Comparison of ENCODE assay signal across 8 cellular contexts in the genomic region with DNA sequence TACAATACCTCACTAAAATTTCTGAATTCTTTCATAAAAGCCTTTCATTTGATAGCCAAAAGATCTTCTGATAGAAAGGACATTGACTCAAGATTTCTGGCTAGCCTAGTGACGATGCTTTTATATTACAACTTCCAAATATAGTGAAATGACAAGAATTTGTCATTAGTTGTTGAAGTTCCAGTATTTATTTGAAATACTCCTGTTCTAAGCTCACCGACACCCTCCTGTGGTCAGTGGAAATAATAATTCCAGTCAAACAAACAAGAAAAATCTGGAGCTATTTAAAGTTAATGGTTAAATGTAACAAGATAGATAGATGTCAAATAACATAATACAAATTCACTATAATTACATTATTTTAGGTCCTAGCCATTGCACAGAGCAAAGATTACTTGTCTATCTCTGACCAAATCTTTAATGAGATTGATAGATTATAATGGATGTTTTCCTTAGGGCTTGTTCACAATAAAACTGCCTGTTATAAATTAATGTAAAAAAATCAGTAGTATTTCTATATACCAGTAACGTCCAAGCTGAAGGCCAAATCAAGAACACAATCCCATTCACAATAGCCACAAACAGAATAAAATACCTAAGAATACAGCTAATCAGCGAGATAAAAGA.
A peak's percentile ranks its signal among the peaks of the same experiment; 100 is the strongest.
DNase-seq lines count a peak whose midpoint lies in the region; ATAC-seq and TF ChIP-seq lines count a peak whose summit lies in the region.

No MANE protein-coding gene starts in this region.

- TF ChIP-seq CTCF in WI38 (IDR thresholded peaks at IDR 0.05; ENCODE audit: low read depth, low read length) (peak; percentile 19; the same call in 1 of the 2 replicates), fibroblast of pulmonary artery (IDR thresholded peaks at IDR 0.05; ENCODE audit: low read length, missing control alignments) (peak; percentile 61), progenitor cell of endocrine pancreas (IDR thresholded peaks at IDR 0.05; ENCODE audit: unreplicated experiment) (peak; percentile 61)

- in situ Hi-C loops in KBM-7 (cut with MboI; ENCODE audit: low pct_unique_long_range_greater_than_20kb, low sequenced_read_pairs) = loop anchor here (25.0 kb wide), 1 partner anchor 459 kb away; no protein-coding TSS in a partner anchor

- H3K27me3 Mint-ChIP-seq in progenitor cell of endocrine pancreas = no peaks in the 10 kb centered on the region

- H3K4me3 Mint-ChIP-seq in progenitor cell of endocrine pancreas (ENCODE audit: low read depth) = no peak overlapping the region

- peaks cover 8% of the 10 kb centered on the region for H3K36me3 Mint-ChIP-seq in progenitor cell of endocrine pancreas (ENCODE audit: insufficient read depth)

- H3K4me1 Mint-ChIP-seq in progenitor cell of endocrine pancreas (ENCODE audit: low read depth) = peaks cover 20% of the 10 kb centered on the region

- no peak overlapping the region for H3K4me3 ChIP-seq in WI38 (ENCODE audit: low read depth, low read length)
- H3K4me3 ChIP-seq in fibroblast of pulmonary artery (replicated peaks; ENCODE audit: low read depth, low read length) = no peak overlapping the region

- ATAC-seq in HG02852 (IDR thresholded peaks at IDR 0.05; ENCODE audit: unreplicated experiment) = no peak

- H3K27ac Mint-ChIP-seq in progenitor cell of endocrine pancreas = no peak overlapping the region

- peaks cover 4% of the 10 kb centered on the region for H3K9me3 Mint-ChIP-seq in progenitor cell of endocrine pancreas (ENCODE audit: low read depth)

- peak; percentile 0 for DNase-seq in NCI-H2171 treated with DMSO at 0.1 percent for 48 hours (lab: John Stamatoyannopoulos, UW)
- no peak for DNase-seq in NCI-H2171 (lab: John Stamatoyannopoulos, UW)
- peak; percentile 45 for DNase-seq in KBM-7
- peak; percentile 87 for DNase-seq in fibroblast of pulmonary artery (ENCODE audit: low read depth)
- no peak for DNase-seq in progenitor cell of endocrine pancreas (ENCODE audit: low spot score, unreplicated experiment)
- no peak for DNase-seq in activated effector memory CD4-positive, alpha-beta T cell treated with Interleukin-2 at 50 U/mL for 16 hours

Comparison
In these comparisons a context has a peak if more than half of its experiments do, and no peak if none do; other contexts are left out.
1. DNase-seq: peak in NCI-H2171 treated with DMSO at 0.1 percent for 48 hours (single experiment), KBM-7 (single experiment) and fibroblast of pulmonary artery (single experiment); none in NCI-H2171 (single experiment), progenitor cell of endocrine pancreas (single experiment) and activated effector memory CD4-positive, alpha-beta T cell treated with Interleukin-2 at 50 U/mL for 16 hours (single experiment).
2. Peak in every context shown above with its lines, with median percentiles within 50 percentile points of each other: CTCF ChIP-seq.